In genomic region chr5:130555429-130555828, GRCh38 we compare ENCODE assay signal across 24 cellular contexts.
DNase-seq lines count a peak whose midpoint lies in the region; ATAC-seq, FAIRE-seq and TF ChIP-seq lines count a peak whose summit lies in the region.
"Had no signal": no experiment of that assay in that cellular context is flagged by ENCODE, and none has a peak within 500 bp of the region (broad histone marks: within the 10 kb centered on the region; RNA-seq: fewer than 3 reads in every experiment).

No MANE protein-coding gene starts in this region.

- H3K27me3 ChIP-seq in HepG2 (ENCODE audit: control insufficient read depth in 1 of 2, insufficient read depth in 2 of 2, low read length in 2 of 2) (no peaks in the 10 kb centered on the region; a peak in 1 of 5 replicates), right lobe of liver (no peaks in the 10 kb centered on the region)

- peaks cover 30% of the 10 kb centered on the region for H3K9me3 ChIP-seq in HepG2 (ENCODE audit: low read length)
- no peaks in the 10 kb centered on the region for H3K9me3 ChIP-seq in right lobe of liver
- H3K9me3 ChIP-seq: HAP-1 had no signal

- no peak overlapping the region for H2AFZ ChIP-seq in HepG2 (ENCODE audit: low read length)

- in situ Hi-C loops in HepG2 (cut with HindIII; ENCODE audit: extremely low pct_ligation_motif_present, low pct_unique_long_range_greater_than_20kb): no loop called here

- H4K20me1 ChIP-seq in HepG2 (ENCODE audit: insufficient read depth, low read length): no peaks in the 10 kb centered on the region

- ATAC-seq in HepG2: peak; percentile 72
- ATAC-seq in right lobe of liver: no peak
- ATAC-seq in GM18511 (IDR thresholded peaks at IDR 0.05; ENCODE audit: unreplicated experiment): no peak

- H3K9me3 Mint-ChIP-seq in activated naive CD4-positive, alpha-beta T cell treated with anti-CD3 and anti-CD28 coated beads for 36 hours: peaks cover 5% of the 10 kb centered on the region

- TF ChIP-seq EP300 in HepG2 (IDR thresholded peaks at IDR 0.05; ENCODE audit: low read depth in 2 of 2, low read length in 2 of 2) (no peak), HepG2 (CRISPR knock-in tag; IDR thresholded peaks at IDR 0.05; ENCODE audit: borderline replicate concordance) (no peak)

- H3K27ac Mint-ChIP-seq in activated naive CD4-positive, alpha-beta T cell treated with anti-CD3 and anti-CD28 coated beads for 36 hours: no peak overlapping the region
- H3K27ac Mint-ChIP-seq: CD4-positive, alpha-beta T cell had no signal

- no peak overlapping the region for H3K4me3 ChIP-seq in HepG2 (replicated peaks in 1 of 3; ENCODE audit: insufficient read depth in 1 of 3, low read depth in 2 of 3, low read length in 3 of 3)
- H3K4me3 ChIP-seq in right lobe of liver: no peak overlapping the region
- H3K4me3 ChIP-seq: HAP-1, SK-N-MC had no signal

- TF ChIP-seq POLR2A in HepG2 (IDR thresholded peaks at IDR 0.05; ENCODE audit: insufficient read depth in 1 of 2, low read depth in 2 of 2, low read length in 2 of 2) (no peak), right lobe of liver (IDR thresholded peaks at IDR 0.05) (no peak)

- no peaks in the 10 kb centered on the region for H3K36me3 Mint-ChIP-seq in activated naive CD4-positive, alpha-beta T cell treated with anti-CD3 and anti-CD28 coated beads for 36 hours (ENCODE audit: low read depth)

- H3K4me1 ChIP-seq in HepG2 (ENCODE audit: insufficient read depth, low read length): no peaks in the 10 kb centered on the region
- no peaks in the 10 kb centered on the region for H3K4me1 ChIP-seq in right lobe of liver
- H3K4me1 ChIP-seq: HAP-1 had no signal

- no peak for TF ChIP-seq RAD21 in HepG2 (CRISPR knock-in tag; IDR thresholded peaks at IDR 0.05)

- CTCF ChIA-PET in HepG2 (lab: Yijun Ruan, JAX; ENCODE audit: low intra/inter-chr PET ratio, low total read pairs): no interaction called here
- CTCF ChIA-PET in activated naive CD4-positive, alpha-beta T cell treated with anti-CD3 and anti-CD28 coated beads for 36 hours (lab: Charles Lee): interaction anchor here (0.6 kb wide), 1 partner anchor 259 kb away, joined by 3 read pairs; no protein-coding TSS in a partner anchor

- intact Hi-C loops in HepG2 (cut with micrococcal nuclease; ENCODE audit: unreplicated experiment) (no loop called here), right lobe of liver (cut with DNase I) (no loop called here)
- intact Hi-C loops in activated naive CD4-positive, alpha-beta T cell treated with anti-CD3 and anti-CD28 coated beads for 36 hours (cut with micrococcal nuclease): no loop called here

- WGBS in HepG2 (ENCODE audit: low lambda C conversion rate): 37% methylated on average over 3 of the region's 3 CpGs
- 32% methylated on average over 2 of the region's 3 CpGs for WGBS in right lobe of liver (ENCODE audit: insufficient coverage, low coverage, low lambda C conversion rate, missing lambda C conversion rate)

- H3K27ac ChIP-seq in HepG2 (ENCODE audit: extremely low read length, insufficient read depth, low read length): no peak overlapping the region
- H3K27ac ChIP-seq in right lobe of liver: no peak overlapping the region
- no peak overlapping the region for H3K27ac ChIP-seq in VCaP
- H3K27ac ChIP-seq: HL-60, SK-N-MC had no signal

- H3K27me3 Mint-ChIP-seq in activated naive CD4-positive, alpha-beta T cell treated with anti-CD3 and anti-CD28 coated beads for 36 hours (ENCODE audit: low read depth): no peaks in the 10 kb centered on the region

- no peaks in the 10 kb centered on the region for H3K36me3 ChIP-seq in HepG2 (replicated peaks in 1 of 2; ENCODE audit: control insufficient read depth in 1 of 2, insufficient read depth in 2 of 2, low read length in 2 of 2)
- no peaks in the 10 kb centered on the region for H3K36me3 ChIP-seq in right lobe of liver
- H3K36me3 ChIP-seq: HAP-1 had no signal

- no peaks in the 10 kb centered on the region for H3K79me2 ChIP-seq in HepG2 (ENCODE audit: insufficient read depth, low read length)

- H3K4me3 Mint-ChIP-seq in activated naive CD4-positive, alpha-beta T cell treated with anti-CD3 and anti-CD28 coated beads for 36 hours: no peak overlapping the region
- H3K4me3 Mint-ChIP-seq: CD4-positive, alpha-beta T cell had no signal

- no peak overlapping the region for H3K9ac ChIP-seq in HepG2 (ENCODE audit: insufficient read depth, low read depth, low read length)

- BruUV-seq in HepG2 (replicated peaks; lab: Mats Ljungman, UMichigan): no TSS peak

- POLR2A ChIA-PET in HepG2 (lab: Yijun Ruan, JAX): no interaction called here

- H3K4me2 ChIP-seq in HepG2 (ENCODE audit: low read depth, low read length): no peak overlapping the region

- FAIRE-seq in HepG2 (lab: Jason Lieb, UNC): no peak
- FAIRE-seq: RCC 7860 had no signal

- H3K4me1 Mint-ChIP-seq in activated naive CD4-positive, alpha-beta T cell treated with anti-CD3 and anti-CD28 coated beads for 36 hours (ENCODE audit: low read depth): no peaks in the 10 kb centered on the region

- peak; percentile 40 for TF ChIP-seq CTCF in HepG2 (CRISPR knock-in tag; IDR thresholded peaks at IDR 0.05)
- no peak for TF ChIP-seq CTCF in right lobe of liver (IDR thresholded peaks at IDR 0.05)
- TF ChIP-seq CTCF in VCaP (conservative IDR thresholded peaks at IDR 0.05): peak; percentile 36

- DNase-seq in HepG2 (ENCODE audit: low spot score) (no peak), right lobe of liver (no peak), HT-29 (ENCODE audit: low spot score) (peak; percentile 26), NCI-H1436 (lab: John Stamatoyannopoulos, UW) (no peak)
- DNase-seq in activated naive CD4-positive, alpha-beta T cell treated with anti-CD3 and anti-CD28 coated beads for 36 hours: no peak
- DNase-seq: CD4-positive, alpha-beta T cell; COR-L47; DMS153; EL; GF-D8; KG1; NCI-H1105; NCI-H1694; NCI-H2081; NCI-H69; Right ventricle myocardium superior; SW 1271; T-helper 2 cell had no signal

TF ChIP-seq in HepG2, 621 proteins besides CTCF, POLR2A, EP300 and RAD21:
- TF ChIP-seq STAG1 (CRISPR knock-in tag; IDR thresholded peaks at IDR 0.05) (peak; percentile 23), NR3C1 (CRISPR knock-in tag; IDR thresholded peaks at IDR 0.05) (no peak)

Comparison
In these comparisons a context has a peak if more than half of its experiments do, and no peak if none do; other contexts are left out.
1. CTCF ChIP-seq: peak in HepG2 (single experiment) and VCaP (single experiment); none in right lobe of liver (0 of 4).